In genomic region chr15:89383635-89384604, GRCh38 we compare ENCODE assay signal across 10 cellular contexts. TPM values are rescaled to one million over a fixed set of nuclear protein-coding genes. Genes with fewer than 3 reads are reported as not detected.
DNase-seq lines count a peak whose midpoint lies in the region; ATAC-seq and TF ChIP-seq lines count a peak whose summit lies in the region.
"Had no signal": no experiment of that assay in that cellular context is flagged by ENCODE, and none has a peak within 500 bp of the region (broad histone marks: within the 10 kb centered on the region; RNA-seq: fewer than 3 reads in every experiment).

No MANE protein-coding gene starts in this region.

- no peak overlapping the region for H3K4me2 ChIP-seq in mesenchymal stem cell (ENCODE audit: low read length, poor library complexity, severe bottlenecking)

- no peak overlapping the region for H3K4me3 Mint-ChIP-seq in CD8-positive, alpha-beta memory T cell
- H3K4me3 Mint-ChIP-seq in activated CD8-positive, alpha-beta memory T cell treated with anti-CD3 and anti-CD28 coated beads, Interleukin-2, amount 10 ng/mL, durations not matched to agents 7 days and 5 days: no peak overlapping the region
- H3K4me3 Mint-ChIP-seq: CD4-positive, CD25-positive, alpha-beta regulatory T cell had no signal

- no peak overlapping the region for H3K27ac ChIP-seq in adrenal gland
- H3K27ac ChIP-seq in mesenchymal stem cell (ENCODE audit: low read length, poor library complexity, severe bottlenecking): no peak overlapping the region
- no peak overlapping the region for H3K27ac ChIP-seq in CD8-positive, alpha-beta memory T cell (ENCODE audit: low read depth, low read length)

- H2BK12ac ChIP-seq in mesenchymal stem cell (ENCODE audit: low read length in 2 of 2): no peak overlapping the region

- no peak overlapping the region for H3K4me3 ChIP-seq in adrenal gland
- no peak overlapping the region for H3K4me3 ChIP-seq in mesenchymal stem cell (ENCODE audit: insufficient read depth in 1 of 2, low read depth in 1 of 2, low read length in 2 of 2)
- no peak overlapping the region for H3K4me3 ChIP-seq in CD8-positive, alpha-beta memory T cell (ENCODE audit: low read length)

- H3K4ac ChIP-seq in mesenchymal stem cell (ENCODE audit: low read depth in 1 of 2, low read length in 2 of 2): no peak overlapping the region

- no peak overlapping the region for H2AFZ ChIP-seq in mesenchymal stem cell (ENCODE audit: low read depth, low read length)

- no peaks in the 10 kb centered on the region for H3K9me3 Mint-ChIP-seq in CD8-positive, alpha-beta memory T cell
- H3K9me3 Mint-ChIP-seq in activated CD8-positive, alpha-beta memory T cell treated with anti-CD3 and anti-CD28 coated beads, Interleukin-2, amount 10 ng/mL, durations not matched to agents 7 days and 5 days (ENCODE audit: low read depth): no peaks in the 10 kb centered on the region

- TF ChIP-seq CTCF in adrenal gland (IDR thresholded peaks at IDR 0.05): no peak

- DNase-seq in DMS79 treated with DMSO at 0.1 percent for 48 hours (lab: John Stamatoyannopoulos, UW): peak; percentile 80
- DNase-seq in NCI-H2081 (lab: John Stamatoyannopoulos, UW): peak; percentile 87 to 89
- DNase-seq in adrenal gland: peak; percentile 40 to 79 (median 72)
- DNase-seq in mesenchymal stem cell: peak; percentile 38
- no peak for DNase-seq in CD8-positive, alpha-beta memory T cell
- no peak for DNase-seq in activated CD8-positive, alpha-beta memory T cell treated with anti-CD3 and anti-CD28 coated beads, Interleukin-2, amount 10 ng/mL, durations not matched to agents 7 days and 5 days
- DNase-seq in foreskin melanocyte: no peak
- DNase-seq: activated gamma-delta T cell treated with Interleukin-2 at 50 U/mL for 16 hours; CD4-positive, CD25-positive, alpha-beta regulatory T cell had no signal

- no peak overlapping the region for H3K23ac ChIP-seq in mesenchymal stem cell (ENCODE audit: low read length in 2 of 2)

- H3K36me3 ChIP-seq in adrenal gland (replicated peaks in 1 of 2) (no peaks in the 10 kb centered on the region), mesenchymal stem cell (ENCODE audit: control insufficient read depth in 1 of 2, insufficient read depth in 2 of 2, low read depth in 1 of 2, low read length in 2 of 2) (no peaks in the 10 kb centered on the region)
- no peaks in the 10 kb centered on the region for H3K36me3 ChIP-seq in CD8-positive, alpha-beta memory T cell (ENCODE audit: insufficient read depth, low read length)

- no peak overlapping the region for H3K18ac ChIP-seq in mesenchymal stem cell (ENCODE audit: low read depth in 1 of 2, low read length in 2 of 2)

- H2BK120ac ChIP-seq in mesenchymal stem cell (ENCODE audit: low read depth, low read length): no peak overlapping the region

- no peak for TF ChIP-seq POLR2A in adrenal gland (IDR thresholded peaks at IDR 0.05)

- H2BK15ac ChIP-seq in mesenchymal stem cell (ENCODE audit: low read depth, poor library complexity, severe bottlenecking): no peak overlapping the region

- no peak overlapping the region for H4K91ac ChIP-seq in mesenchymal stem cell (ENCODE audit: low read length)

- no peak overlapping the region for H2AK5ac ChIP-seq in mesenchymal stem cell (ENCODE audit: low read length, severe bottlenecking)

- H3K79me1 ChIP-seq in mesenchymal stem cell (replicated peaks; ENCODE audit: low read length, poor library complexity, severe bottlenecking): no peaks in the 10 kb centered on the region

- H4K8ac ChIP-seq in mesenchymal stem cell (ENCODE audit: low read length): no peak overlapping the region

- peaks cover 4% of the 10 kb centered on the region for H3K27me3 ChIP-seq in adrenal gland
- peaks cover 89 to 95% of the 10 kb centered on the region in 2 experiments for H3K27me3 ChIP-seq in mesenchymal stem cell (ENCODE audit: control insufficient read depth in 1 of 2, insufficient read depth in 1 of 2, low read length in 2 of 2)
- H3K27me3 ChIP-seq in CD8-positive, alpha-beta memory T cell (ENCODE audit: insufficient read depth, low read length, poor library complexity, severe bottlenecking): peaks cover 3% of the 10 kb centered on the region

- H3K4me1 ChIP-seq in adrenal gland (replicated peaks in 1 of 2): no peaks in the 10 kb centered on the region
- H3K4me1 ChIP-seq in mesenchymal stem cell (ENCODE audit: control insufficient read depth, insufficient read depth, low read depth, low read length): peaks cover 5% of the 10 kb centered on the region
- H3K4me1 ChIP-seq in CD8-positive, alpha-beta memory T cell (ENCODE audit: insufficient read depth, low read length): no peaks in the 10 kb centered on the region

- CTCF ChIA-PET in CD8-positive, alpha-beta memory T cell (lab: Charles Lee): interaction anchor here (2.9 kb wide), 1 partner anchor 26 kb away, joined by 13 read pairs; no protein-coding TSS in a partner anchor
- CTCF ChIA-PET in activated CD8-positive, alpha-beta memory T cell treated with anti-CD3 and anti-CD28 coated beads, Interleukin-2, amount 10 ng/mL, durations not matched to agents 7 days and 5 days (lab: Charles Lee): interaction anchor here (1.3 to 1.5 kb wide), 2 partner anchors 25 to 46 kb away, joined by 4 to 8 read pairs; no protein-coding TSS in a partner anchor

- H3K9ac ChIP-seq in mesenchymal stem cell (ENCODE audit: low read length): no peak overlapping the region

- H3K36me3 Mint-ChIP-seq in CD8-positive, alpha-beta memory T cell: peaks cover 0 to 4% (median 3%) of the 10 kb centered on the region in 3 donors
- H3K36me3 Mint-ChIP-seq in activated CD8-positive, alpha-beta memory T cell treated with anti-CD3 and anti-CD28 coated beads, Interleukin-2, amount 10 ng/mL, durations not matched to agents 7 days and 5 days: no peaks in the 10 kb centered on the region
- H3K36me3 Mint-ChIP-seq: CD4-positive, CD25-positive, alpha-beta regulatory T cell had no signal

- 36 to 46% (median 40%) methylated on average over 8 to 11 of the region's 11 CpGs for WGBS in adrenal gland, 4 donors
- WGBS in mesenchymal stem cell: 31% methylated on average over 11 of the region's 11 CpGs

- intact Hi-C loops in adrenal gland (cut with DNase I): no loop called here

- POLR2A ChIA-PET in CD8-positive, alpha-beta memory T cell (lab: Charles Lee): no interaction called here

- peaks cover 18 to 24% of the 10 kb centered on the region in 2 donors for H3K27me3 Mint-ChIP-seq in CD8-positive, alpha-beta memory T cell
- peaks cover 44% of the 10 kb centered on the region for H3K27me3 Mint-ChIP-seq in activated CD8-positive, alpha-beta memory T cell treated with anti-CD3 and anti-CD28 coated beads, Interleukin-2, amount 10 ng/mL, durations not matched to agents 7 days and 5 days

- H3K27ac Mint-ChIP-seq in CD8-positive, alpha-beta memory T cell: peak overlapping the region in 1 of 8 donors; percentile 36
- no peak overlapping the region for H3K27ac Mint-ChIP-seq in activated CD8-positive, alpha-beta memory T cell treated with anti-CD3 and anti-CD28 coated beads, Interleukin-2, amount 10 ng/mL, durations not matched to agents 7 days and 5 days
- H3K27ac Mint-ChIP-seq: CD4-positive, CD25-positive, alpha-beta regulatory T cell had no signal

- no peak overlapping the region for H3K14ac ChIP-seq in mesenchymal stem cell (ENCODE audit: low read length in 2 of 2)

- ATAC-seq in HG03095 (IDR thresholded peaks at IDR 0.05; ENCODE audit: unreplicated experiment): no peak
- ATAC-seq in activated CD8-positive, alpha-beta memory T cell treated with anti-CD3 and anti-CD28 coated beads, Interleukin-2, amount 10 ng/mL, durations not matched to agents 7 days and 5 days: no peak

- no peak overlapping the region for H2BK5ac ChIP-seq in mesenchymal stem cell (ENCODE audit: low read depth, low read length, poor library complexity, severe bottlenecking)

- H3K9me3 ChIP-seq in adrenal gland (replicated peaks in 1 of 3) (no peaks in the 10 kb centered on the region), mesenchymal stem cell (ENCODE audit: control insufficient read depth, low read length) (no peaks in the 10 kb centered on the region)
- H3K9me3 ChIP-seq in CD8-positive, alpha-beta memory T cell (ENCODE audit: low read length): no peaks in the 10 kb centered on the region

- H3K4me1 Mint-ChIP-seq in CD8-positive, alpha-beta memory T cell: peaks cover 4 to 32% (median 10%) of the 10 kb centered on the region in 3 donors
- H3K4me1 Mint-ChIP-seq in activated CD8-positive, alpha-beta memory T cell treated with anti-CD3 and anti-CD28 coated beads, Interleukin-2, amount 10 ng/mL, durations not matched to agents 7 days and 5 days: peaks cover 1% of the 10 kb centered on the region

RNA-seq across cellular contexts. Expression of gene POLG, which starts 49.3 kb away (rescaled TPM):
- total RNA-seq in adrenal gland: 100 to 1,000 TPM in 1 of 8 donors, 10 to 100 TPM in 7; 42.9 to 127 (median 54.0) TPM
- 10 to 100 TPM; 25.0 to 76.3 (median 51.3) TPM for polyA plus RNA-seq in adrenal gland
- 18.2 TPM for polyA plus RNA-seq in mesenchymal stem cell (2013, experiment 1 of 2)
- 16.6 TPM for polyA plus RNA-seq in mesenchymal stem cell (2013, experiment 2 of 2)
- total RNA-seq in CD8-positive, alpha-beta memory T cell: 100 to 1,000 TPM; 106 to 110 TPM
- 56.0 TPM for polyA plus RNA-seq in CD8-positive, alpha-beta memory T cell
- 100 to 1,000 TPM; 117 to 119 TPM for total RNA-seq in activated CD8-positive, alpha-beta memory T cell treated with anti-CD3 and anti-CD28 coated beads, Interleukin-2, amount 10 ng/mL, durations not matched to agents 7 days and 5 days

Comparison
In these comparisons a context has a peak if more than half of its experiments do, and no peak if none do; other contexts are left out.
1. DNase-seq: peak in DMS79 treated with DMSO at 0.1 percent for 48 hours (single experiment), NCI-H2081 (2 of 2), adrenal gland (7 of 7) and mesenchymal stem cell (single experiment); none in CD8-positive, alpha-beta memory T cell (0 of 5), activated CD8-positive, alpha-beta memory T cell treated with anti-CD3 and anti-CD28 coated beads, Interleukin-2, amount 10 ng/mL, durations not matched to agents 7 days and 5 days (single experiment) and foreskin melanocyte (single experiment).